In the genomic region with DNA sequence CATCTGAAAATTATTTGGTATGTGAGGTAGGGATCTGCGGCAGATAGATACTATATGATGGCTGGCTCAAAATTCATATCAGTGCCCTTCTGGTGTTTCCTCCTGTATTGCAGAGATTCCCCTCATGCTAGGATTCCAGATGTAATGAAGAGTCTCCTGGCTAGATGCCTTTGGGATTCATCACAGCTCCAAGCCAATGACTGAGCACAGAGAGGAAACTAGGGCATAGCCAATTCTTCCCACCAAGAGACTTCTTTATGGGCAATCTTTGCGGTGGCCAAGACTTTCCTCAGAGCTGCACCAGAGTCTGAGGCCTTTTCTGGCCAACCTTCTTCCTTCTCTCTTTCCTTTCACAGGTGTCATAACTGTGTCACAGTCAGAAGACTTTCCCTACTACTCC, we compare ENCODE assay signal across 21 cellular contexts. TPM values are rescaled to one million over a fixed set of nuclear protein-coding genes. Genes with fewer than 3 reads are reported as not detected.
A peak's percentile ranks its signal among the peaks of the same experiment; 100 is the strongest.
DNase-seq lines count a peak whose midpoint lies in the region; ATAC-seq and TF ChIP-seq lines count a peak whose summit lies in the region.
"Had no signal": no experiment of that assay in that cellular context is flagged by ENCODE, and none has a peak within 500 bp of the region (broad histone marks: within the 10 kb centered on the region; RNA-seq: fewer than 3 reads in every experiment).

No MANE protein-coding gene starts in this region.

- H3K27ac ChIP-seq in IMR-90 (ENCODE audit: insufficient read depth, low read length) (no peak overlapping the region), WERI-Rb-1 (no peak overlapping the region), osteoblast (ENCODE audit: low read depth, low read length) (no peak overlapping the region)
- H3K27ac ChIP-seq: A549 had no signal

- in situ Hi-C loops in IMR-90 (cut with MboI; ENCODE audit: low sequenced_read_pairs): no loop called here

- no peak overlapping the region for H2BK15ac ChIP-seq in IMR-90 (ENCODE audit: low read depth, low read length)

- H3K27me3 ChIP-seq in IMR-90 (ENCODE audit: control insufficient read depth, insufficient read depth, low read length) (peaks cover 25% of the 10 kb centered on the region), WERI-Rb-1 (ENCODE audit: insufficient read depth, low read depth, severe bottlenecking) (no peaks in the 10 kb centered on the region), osteoblast (ENCODE audit: insufficient read depth, low read length) (peaks cover 12% of the 10 kb centered on the region)

- H3K36me3 Mint-ChIP-seq in activated CD4-positive, alpha-beta T cell treated with anti-CD3 and anti-CD28 coated beads, Interleukin-2, amount 10 ng/mL, durations not matched to agents 7 days and 5 days (ENCODE audit: low read depth): no peaks in the 10 kb centered on the region
- H3K36me3 Mint-ChIP-seq in type B pancreatic cell: no peaks in the 10 kb centered on the region

- no peak overlapping the region for H4K5ac ChIP-seq in IMR-90 (ENCODE audit: low read depth, low read length)

- CTCF ChIA-PET in IMR-90 (lab: Yijun Ruan, JAX): no interaction called here
- CTCF ChIA-PET in activated CD4-positive, alpha-beta T cell treated with anti-CD3 and anti-CD28 coated beads, Interleukin-2, amount 10 ng/mL, durations not matched to agents 7 days and 5 days (lab: Charles Lee): interaction anchor here (1.0 kb wide), 1 partner anchor 179 kb away, joined by 3 read pairs; no protein-coding TSS in a partner anchor

- TF ChIP-seq POLR2A in IMR-90 (IDR thresholded peaks at IDR 0.05; ENCODE audit: low read depth, low read length): no peak

- DNase-seq in Daoy (ENCODE audit: low read depth) (peak; percentile 34), IMR-90 (peak; percentile 5), WERI-Rb-1 (peak; percentile 1), osteoblast (ENCODE audit: insufficient read length, low spot score, missing footprints) (peak; percentile 87), NCI-H774 (lab: John Stamatoyannopoulos, UW) (no peak), omental fat pad (ENCODE audit: low spot score) (no peak), type B pancreatic cell (ENCODE audit: extremely low spot score, unreplicated experiment) (no peak)
- no peak for DNase-seq in activated CD4-positive, alpha-beta T cell treated with anti-CD3 and anti-CD28 coated beads, Interleukin-2, amount 10 ng/mL, durations not matched to agents 7 days and 5 days
- DNase-seq: C1 segment of cervical spinal cord, DMS79, GDM1, NCI-H1417, NCI-H187, NCI-H2107, NCI-H510A treated with DMSO at 0.1 percent for 48 hours, NCI-H82, OCI-M1, RPMI8226, SIG-M5 had no signal

- no peak overlapping the region for H2AK5ac ChIP-seq in IMR-90 (ENCODE audit: low read depth, low read length)

- no peak overlapping the region for H3K23ac ChIP-seq in IMR-90 (ENCODE audit: low read depth, low read length)

- no peak overlapping the region for H4K8ac ChIP-seq in IMR-90 (ENCODE audit: low read depth in 2 of 2, low read length in 2 of 2)

- H3K36me3 ChIP-seq in IMR-90 (ENCODE audit: control insufficient read depth, insufficient read depth, low read length): no peaks in the 10 kb centered on the region
- H3K36me3 ChIP-seq in WERI-Rb-1: no peaks in the 10 kb centered on the region
- no peaks in the 10 kb centered on the region for H3K36me3 ChIP-seq in osteoblast (ENCODE audit: insufficient read depth, low read length)

- H3K9me3 Mint-ChIP-seq in activated CD4-positive, alpha-beta T cell treated with anti-CD3 and anti-CD28 coated beads, Interleukin-2, amount 10 ng/mL, durations not matched to agents 7 days and 5 days: no peaks in the 10 kb centered on the region
- H3K9me3 Mint-ChIP-seq in type B pancreatic cell: no peaks in the 10 kb centered on the region

- H2AFZ ChIP-seq in IMR-90 (replicated peaks; ENCODE audit: low read length, poor library complexity): no peak overlapping the region
- no peak overlapping the region for H2AFZ ChIP-seq in osteoblast (ENCODE audit: low read length)

- TF ChIP-seq CTCF in IMR-90 (conservative IDR thresholded peaks at IDR 0.05; ENCODE audit: low read depth, low read length) (no peak), WERI-Rb-1 (IDR thresholded peaks at IDR 0.05; ENCODE audit: low read depth, low read length) (no peak), osteoblast (IDR thresholded peaks at IDR 0.05; ENCODE audit: extremely low read depth, low read depth, low read length) (no peak), omental fat pad (IDR thresholded peaks at IDR 0.05) (no peak), type B pancreatic cell (conservative IDR thresholded peaks at IDR 0.05) (no peak)

- H3K9ac ChIP-seq in IMR-90 (ENCODE audit: low read depth, low read length): no peak overlapping the region

- intact Hi-C loops in IMR-90 (cut with micrococcal nuclease): no loop called here

- peaks cover 18% of the 10 kb centered on the region for H3K27me3 Mint-ChIP-seq in activated CD4-positive, alpha-beta T cell treated with anti-CD3 and anti-CD28 coated beads, Interleukin-2, amount 10 ng/mL, durations not matched to agents 7 days and 5 days
- peaks cover 12% of the 10 kb centered on the region for H3K27me3 Mint-ChIP-seq in type B pancreatic cell

- H2BK20ac ChIP-seq in IMR-90 (ENCODE audit: low read depth, low read length): no peak overlapping the region

- no peak overlapping the region for H3K18ac ChIP-seq in IMR-90 (ENCODE audit: low read depth, low read length)

- no peaks in the 10 kb centered on the region for H3K4me1 ChIP-seq in IMR-90 (ENCODE audit: control insufficient read depth, insufficient read depth, low read length)
- H3K4me1 ChIP-seq in osteoblast (ENCODE audit: insufficient read depth, low read length): peaks cover 16% of the 10 kb centered on the region

- no peaks in the 10 kb centered on the region for H3K79me2 ChIP-seq in osteoblast (ENCODE audit: insufficient read depth, low read length)

- no peak overlapping the region for H3K4me3 Mint-ChIP-seq in activated CD4-positive, alpha-beta T cell treated with anti-CD3 and anti-CD28 coated beads, Interleukin-2, amount 10 ng/mL, durations not matched to agents 7 days and 5 days
- no peak overlapping the region for H3K4me3 Mint-ChIP-seq in type B pancreatic cell

- 100% methylated on average over 1 of the region's 2 CpGs; no CpG with 5 or more reads in 1 of the 2 experiments for WGBS in IMR-90 (ENCODE audit: extremely low coverage in 2 of 2, insufficient read length in 1 of 2), 2 experiments

- H4K20me1 ChIP-seq in IMR-90 (ENCODE audit: insufficient read depth, low read length): no peaks in the 10 kb centered on the region
- H4K20me1 ChIP-seq in osteoblast (ENCODE audit: insufficient read depth, low read length): no peaks in the 10 kb centered on the region

- H3K9me3 ChIP-seq in IMR-90 (ENCODE audit: control insufficient read depth, insufficient read depth, low read length): no peaks in the 10 kb centered on the region
- peaks cover 7% of the 10 kb centered on the region for H3K9me3 ChIP-seq in WERI-Rb-1 (ENCODE audit: severe bottlenecking)
- H3K9me3 ChIP-seq in osteoblast (ENCODE audit: low read depth, low read length): no peaks in the 10 kb centered on the region

- BruUV-seq in IMR-90 (replicated peaks; lab: Mats Ljungman, UMichigan): no TSS peak

- H3K4me2 ChIP-seq in IMR-90 (ENCODE audit: low read depth, low read length) (no peak overlapping the region), osteoblast (ENCODE audit: insufficient read depth, low read length) (no peak overlapping the region)
- H3K4me2 ChIP-seq: A549 had no signal

- H3K56ac ChIP-seq in IMR-90 (ENCODE audit: extremely low read depth, insufficient read depth, low read length): no peak overlapping the region

- no peak overlapping the region for H3K4me3 ChIP-seq in IMR-90 (ENCODE audit: insufficient read depth, low read depth, low read length)
- H3K4me3 ChIP-seq in WERI-Rb-1 (ENCODE audit: low read depth, low read length): no peak overlapping the region
- no peak overlapping the region for H3K4me3 ChIP-seq in osteoblast (ENCODE audit: insufficient read depth, low read length)
- H3K4me3 ChIP-seq: A549 had no signal

- POLR2A ChIA-PET in IMR-90 (lab: Charles Lee; ENCODE audit: unreplicated experiment): no interaction called here
- POLR2A ChIA-PET in activated CD4-positive, alpha-beta T cell treated with anti-CD3 and anti-CD28 coated beads, Interleukin-2, amount 10 ng/mL, durations not matched to agents 7 days and 5 days (lab: Charles Lee): no interaction called here

- H2BK5ac ChIP-seq in IMR-90 (ENCODE audit: low read depth, low read length, poor library complexity, severe bottlenecking): no peak overlapping the region

- no peak overlapping the region for H4K91ac ChIP-seq in IMR-90 (ENCODE audit: insufficient read depth, low read depth, low read length)

- no peaks in the 10 kb centered on the region for H3K9me1 ChIP-seq in IMR-90 (ENCODE audit: insufficient read depth, low read length)

- no peak overlapping the region for H2AK9ac ChIP-seq in IMR-90 (replicated peaks; ENCODE audit: low read depth, low read length, poor library complexity)

- no peak overlapping the region for H3K4ac ChIP-seq in IMR-90 (ENCODE audit: low read depth, low read length)

- no peak for TF ChIP-seq RAD21 in IMR-90 (IDR thresholded peaks at IDR 0.05; ENCODE audit: low read length)

- no peaks in the 10 kb centered on the region for H3K4me1 Mint-ChIP-seq in activated CD4-positive, alpha-beta T cell treated with anti-CD3 and anti-CD28 coated beads, Interleukin-2, amount 10 ng/mL, durations not matched to agents 7 days and 5 days
- peaks cover 5% of the 10 kb centered on the region for H3K4me1 Mint-ChIP-seq in type B pancreatic cell (ENCODE audit: unreplicated experiment)

- H3K79me1 ChIP-seq in IMR-90 (ENCODE audit: low read depth in 1 of 2, low read length in 2 of 2): no peaks in the 10 kb centered on the region

- dilution Hi-C loops in IMR-90 (cut with HindIII; ENCODE audit: low sequenced_read_pairs, unreplicated experiment): no loop called here

- no peak overlapping the region for H2BK120ac ChIP-seq in IMR-90 (ENCODE audit: low read depth, low read length)

- ATAC-seq in IMR-90 (ENCODE audit: low read depth) (no peak), omental fat pad (ENCODE audit: low FRiP score) (no peak)
- ATAC-seq: A549, HCT116 had no signal

- H3K27ac Mint-ChIP-seq in activated CD4-positive, alpha-beta T cell treated with anti-CD3 and anti-CD28 coated beads, Interleukin-2, amount 10 ng/mL, durations not matched to agents 7 days and 5 days: no peak overlapping the region
- no peak overlapping the region for H3K27ac Mint-ChIP-seq in type B pancreatic cell

- H3K14ac ChIP-seq in IMR-90 (replicated peaks; ENCODE audit: low read depth, low read length): no peak overlapping the region

RNA-seq across cellular contexts. Expression of a gene that starts 25.5 kb away (rescaled TPM):
- not detected in 2 replicates for total RNA-seq in Daoy (2014; rRNA removed; shearing (Covaris generic))
- total RNA-seq in IMR-90 (2012; rRNA removed) (not detected in 2 replicates), osteoblast (not detected in 2 replicates), omental fat pad (not detected), type B pancreatic cell (ENCODE audit: low replicate concordance) (not detected in 2 replicates)
- not detected in 2 replicates for polyA plus RNA-seq in IMR-90 (2012; rRNA removed)
- not detected in 2 replicates for polyA plus RNA-seq in IMR-90 (2012; cell fraction: cytosol; rRNA removed)
- polyA plus RNA-seq in IMR-90 (2012; cell fraction: nucleus; rRNA removed; ENCODE audit: low replicate concordance): not detected in 2 replicates
- total RNA-seq in activated CD4-positive, alpha-beta T cell treated with anti-CD3 and anti-CD28 coated beads, Interleukin-2, amount 10 ng/mL, durations not matched to agents 7 days and 5 days: not detected

RNA-seq across cellular contexts. Expression of a gene that starts 25.9 kb away (rescaled TPM):
- 0.03 and 0.80 TPM in 2 replicates for total RNA-seq in Daoy (2014; rRNA removed; shearing (Covaris generic))
- total RNA-seq in IMR-90 (2012; rRNA removed) (under 0.01 TPM in 2 replicates), osteoblast (not detected in 2 replicates), omental fat pad (1 to 10 TPM; 1.6 to 7.7 (median 3.5) TPM), type B pancreatic cell (ENCODE audit: low replicate concordance) (2.7 and 7.7 TPM in 2 replicates)
- 0.03 and 0.17 TPM in 2 replicates for polyA plus RNA-seq in IMR-90 (2012; rRNA removed)
- polyA plus RNA-seq in IMR-90 (2012; cell fraction: cytosol; rRNA removed): 0.11 TPM in 1 of 2 replicates, not detected in the other
- 0.07 TPM in 1 of 2 replicates, not detected in the other for polyA plus RNA-seq in IMR-90 (2012; cell fraction: nucleus; rRNA removed; ENCODE audit: low replicate concordance)
- not detected for total RNA-seq in activated CD4-positive, alpha-beta T cell treated with anti-CD3 and anti-CD28 coated beads, Interleukin-2, amount 10 ng/mL, durations not matched to agents 7 days and 5 days

Comparison
In these comparisons a context has a peak if more than half of its experiments do, and no peak if none do; other contexts are left out.
1. DNase-seq: peak in Daoy (single experiment), IMR-90 (single experiment), WERI-Rb-1 (single experiment) and osteoblast (single experiment); none in activated CD4-positive, alpha-beta T cell treated with anti-CD3 and anti-CD28 coated beads, Interleukin-2, amount 10 ng/mL, durations not matched to agents 7 days and 5 days (single experiment), NCI-H774 (single experiment), omental fat pad (single experiment) and type B pancreatic cell (single experiment).